29 cellular contexts compared by ENCODE assay signal in genomic region chr11:31772412-31772811, GRCh38. TPM values are rescaled to one million over a fixed set of nuclear protein-coding genes. Genes with fewer than 3 reads are reported as not detected.
"Had no signal": no experiment of that assay in that cellular context is flagged by ENCODE, and none has a peak within 500 bp of the region (broad histone marks: within the 10 kb centered on the region; RNA-seq: fewer than 3 reads in every experiment).

No MANE protein-coding gene starts in this region.

- H3K4me3 Mint-ChIP-seq: mesothelial cell of epicardium; naive B cell; natural killer cell; nephron progenitor cell; neural progenitor cell; stimulated activated naive B cell treated with anti-CD40 and anti-IgM and Interleukin-4, amounts not matched to agents 10 μg/mL and 1 μg/mL and 100 μg/mL, for 72 hours had no signal

- DNase-seq: hippocampal formation; kidney glomerular epithelial cell; left cardiac atrium; left lung; mesendoderm; naive B cell; natural killer cell; nephron progenitor cell; occipital lobe; ovary; stimulated activated CD4-positive, alpha-beta T cell treated with anti-CD3 and anti-CD28 coated beads, Interleukin-12 subunit alpha, Interleukin-12 subunit beta, amount 100 ng/mL, for 4 hours; stimulated activated CD4-positive, alpha-beta T cell treated with anti-CD3 and anti-CD28 coated beads, Interleukin-15, amount 100 ng/mL, for 24 hours; stimulated activated CD4-positive, alpha-beta T cell treated with anti-CD3 and anti-CD28 coated beads, Interleukin-2, amount 100 ng/mL, for 24 hours; stimulated activated CD4-positive, alpha-beta T cell treated with anti-CD3 and anti-CD28 coated beads, Interleukin-4, amount 100 ng/mL, for 1 hour; stimulated activated naive B cell treated with anti-CD40 and anti-IgM and Interleukin-4, amounts not matched to agents 10 μg/mL and 1 μg/mL and 100 μg/mL, for 72 hours; stimulated activated naive CD8-positive, alpha-beta T cell treated with anti-CD3 and anti-CD28 coated beads, Interleukin-15, Interleukin-2, amounts not matched to agents 100 U/mL and 50 U/mL, for 24 hours; stomach; testis; thyroid gland; transverse colon; upper lobe of left lung had no signal

- H3K27ac Mint-ChIP-seq: mesothelial cell of epicardium; naive B cell; natural killer cell; nephron progenitor cell; neural progenitor cell; progenitor cell of endocrine pancreas; stimulated activated naive B cell treated with anti-CD40 and anti-IgM and Interleukin-4, amounts not matched to agents 10 μg/mL and 1 μg/mL and 100 μg/mL, for 72 hours had no signal

- ATAC-seq: left cardiac atrium; left lung; natural killer cell; sciatic nerve; stimulated activated naive B cell treated with anti-CD40 and anti-IgM and Interleukin-4, amounts not matched to agents 10 μg/mL and 1 μg/mL and 100 μg/mL, for 72 hours; stimulated activated naive CD8-positive, alpha-beta T cell treated with anti-CD3 and anti-CD28 coated beads, Interleukin-15, Interleukin-2, amounts not matched to agents 100 U/mL and 50 U/mL, for 24 hours had no signal

- H3K4me1 Mint-ChIP-seq: mesothelial cell of epicardium; naive B cell; natural killer cell; nephron progenitor cell; stimulated activated naive B cell treated with anti-CD40 and anti-IgM and Interleukin-4, amounts not matched to agents 10 μg/mL and 1 μg/mL and 100 μg/mL, for 72 hours had no signal

- H3K27me3 Mint-ChIP-seq: naive B cell; progenitor cell of endocrine pancreas; stimulated activated naive B cell treated with anti-CD40 and anti-IgM and Interleukin-4, amounts not matched to agents 10 μg/mL and 1 μg/mL and 100 μg/mL, for 72 hours had no signal

- H3K9me3 Mint-ChIP-seq: natural killer cell had no signal

- H3K36me3 Mint-ChIP-seq: natural killer cell had no signal

RNA-seq across cellular contexts. Expression of gene PAX6, which starts 38.7 kb away (rescaled TPM):
- total RNA-seq: left cardiac atrium, left lung, lung, mesothelial cell of epicardium, natural killer cell, ovary, right atrium auricular region, sciatic nerve, thyroid gland, upper lobe of left lung, urinary bladder, vagina had no signal
- polyA plus RNA-seq: ovary, urinary bladder had no signal
